16 cellular contexts compared by ENCODE assay signal in the genomic region with DNA sequence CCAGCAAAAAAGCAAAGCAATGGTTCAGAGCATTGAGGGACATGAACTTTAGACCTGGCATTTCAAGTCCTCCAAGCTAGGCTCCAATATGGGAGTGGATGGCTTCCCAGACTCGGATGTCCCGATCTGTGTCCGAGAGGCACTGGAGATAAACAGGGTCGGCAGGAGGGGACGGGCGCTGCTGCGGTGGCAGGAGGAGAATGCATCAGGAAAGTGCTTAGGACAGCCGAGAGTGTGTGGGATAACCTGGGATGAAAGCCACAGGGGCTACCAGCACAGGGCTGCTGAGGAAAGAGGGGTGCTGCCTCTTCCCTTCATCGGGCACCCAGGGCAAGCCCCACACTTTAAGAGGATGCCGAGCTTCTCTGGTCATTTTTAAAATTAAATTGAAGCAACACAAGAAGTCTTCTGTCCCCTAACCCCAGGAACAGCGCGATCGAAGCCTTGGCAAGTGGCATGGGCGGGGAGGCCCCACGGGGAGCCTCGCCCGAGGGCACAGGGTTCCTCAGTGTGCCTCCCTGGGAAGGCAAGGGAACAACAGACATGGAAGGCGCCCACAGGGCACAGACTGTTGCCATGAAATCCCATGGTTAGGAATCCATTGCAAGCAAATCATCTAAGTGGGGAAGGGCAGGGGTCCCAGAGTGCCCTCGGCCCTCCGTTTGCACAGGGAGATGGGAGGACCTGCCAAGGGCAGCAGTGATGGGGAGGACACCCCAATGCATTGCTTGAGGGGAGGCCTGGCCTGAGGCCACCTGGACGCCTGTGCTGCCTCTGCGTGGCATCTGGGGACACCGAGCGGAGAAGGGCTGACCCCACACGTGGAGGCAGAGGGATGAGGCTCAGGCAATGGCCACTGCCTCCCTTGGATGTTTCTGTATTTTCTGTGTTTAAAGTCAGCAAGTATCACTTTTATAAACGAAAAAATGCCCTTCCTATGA.
DNase-seq lines count a peak whose midpoint lies in the region; ATAC-seq and TF ChIP-seq lines count a peak whose summit lies in the region.
"Had no signal": no experiment of that assay in that cellular context is flagged by ENCODE, and none has a peak within 500 bp of the region (broad histone marks: within the 10 kb centered on the region; RNA-seq: fewer than 3 reads in every experiment).

No MANE protein-coding gene starts in this region.

- H3K27ac ChIP-seq in GM23338 (ENCODE audit: low read depth), result no peak overlapping the region
- peak overlapping the region; percentile 63 for H3K27ac ChIP-seq in RWPE1
- H3K27ac ChIP-seq in right lobe of liver, result no peak overlapping the region
- H3K27ac ChIP-seq in sigmoid colon, result no peak overlapping the region
- no peak overlapping the region for H3K27ac ChIP-seq in esophagus muscularis mucosa (replicated peaks in 1 of 4)

- peaks cover 10% of the 10 kb centered on the region for H3K27me3 Mint-ChIP-seq in GM23338 (ENCODE audit: insufficient read depth, low read depth, poor library complexity)
- no peaks in the 10 kb centered on the region for H3K27me3 Mint-ChIP-seq in stimulated activated naive CD8-positive, alpha-beta T cell treated with anti-CD3 and anti-CD28 coated beads, Interleukin-15, amount 100 ng/mL, for 72 hours

- H3K4me3 Mint-ChIP-seq in GM23338, result no peak overlapping the region
- H3K4me3 Mint-ChIP-seq in stimulated activated naive CD8-positive, alpha-beta T cell treated with anti-CD3 and anti-CD28 coated beads, Interleukin-15, amount 100 ng/mL, for 72 hours, result no peak overlapping the region

- no peaks in the 10 kb centered on the region for H3K79me2 ChIP-seq in GM23338 (replicated peaks; ENCODE audit: insufficient read depth)

- intact Hi-C loops in right lobe of liver (cut with DNase I), result no loop called here
- intact Hi-C loops in sigmoid colon (cut with DNase I), result no loop called here
- intact Hi-C loops in esophagus muscularis mucosa (cut with DNase I), result no loop called here

- ATAC-seq in GM23338, result no peak
- no peak for ATAC-seq in right lobe of liver
- ATAC-seq in stimulated activated naive CD8-positive, alpha-beta T cell treated with anti-CD3 and anti-CD28 coated beads, Interleukin-15, amount 100 ng/mL, for 72 hours, result no peak
- ATAC-seq: K562 had no signal

- H3K9me3 ChIP-seq in right lobe of liver (no peaks in the 10 kb centered on the region), sigmoid colon (peaks cover 4 to 8% (median 7%) of the 10 kb centered on the region in 4 donors), esophagus muscularis mucosa (peaks cover 0 to 26% (median 17%) of the 10 kb centered on the region in 4 donors)

- H3K36me3 ChIP-seq in GM23338 (ENCODE audit: insufficient read depth), result no peaks in the 10 kb centered on the region
- no peaks in the 10 kb centered on the region for H3K36me3 ChIP-seq in right lobe of liver
- no peaks in the 10 kb centered on the region for H3K36me3 ChIP-seq in sigmoid colon
- no peaks in the 10 kb centered on the region for H3K36me3 ChIP-seq in esophagus muscularis mucosa

- no peak for DNase-seq in GM23338 (ENCODE audit: low spot score)
- DNase-seq in RWPE1 (ENCODE audit: low spot score), result no peak
- DNase-seq in right lobe of liver, result peak in 2 of 3 donors; percentile 41 to 53
- DNase-seq in sigmoid colon, result peak; percentile 46
- DNase-seq in stimulated activated naive CD8-positive, alpha-beta T cell treated with anti-CD3 and anti-CD28 coated beads, Interleukin-15, amount 100 ng/mL, for 72 hours, result no peak
- DNase-seq in stimulated activated CD4-positive, alpha-beta T cell treated with anti-CD3 and anti-CD28 coated beads, Interleukin-15, amount 100 ng/mL, for 24 hours, result no peak
- no peak for DNase-seq in esophagus muscularis mucosa (ENCODE audit: extremely low spot score)
- DNase-seq: C1 segment of cervical spinal cord, DMS79, GOT3, NCI-H1105, NCI-H1694, NCI-H510A treated with DMSO at 0.1 percent for 48 hours, NCI-H774, SHP77 treated with DMSO at 0.1 percent for 48 hours had no signal

- 83% methylated on average over 6 of the region's 26 CpGs for WGBS in right lobe of liver (ENCODE audit: insufficient coverage, low coverage, low lambda C conversion rate, missing lambda C conversion rate)
- WGBS in sigmoid colon, 2 donors, result 73 to 83% methylated on average over 26 of the region's 26 CpGs
- 85% methylated on average over 26 of the region's 26 CpGs for WGBS in esophagus muscularis mucosa

- POLR2A ChIA-PET in RWPE1 (lab: Yijun Ruan, JAX; ENCODE audit: low non-redundant PET), result no interaction called here

- 0 out of 2 replicates have a peak overlapping the region, but pooled peaks have one; percentile 40 for H3K27ac Mint-ChIP-seq in GM23338
- H3K27ac Mint-ChIP-seq in stimulated activated naive CD8-positive, alpha-beta T cell treated with anti-CD3 and anti-CD28 coated beads, Interleukin-15, amount 100 ng/mL, for 72 hours, result no peak overlapping the region

- H3K4me1 ChIP-seq in GM23338 (ENCODE audit: insufficient read depth), result no peaks in the 10 kb centered on the region
- H3K4me1 ChIP-seq in right lobe of liver, result peaks cover 0 to 7% (median 0%) of the 10 kb centered on the region in 4 donors
- H3K4me1 ChIP-seq in sigmoid colon, result peaks cover 0 to 20% (median 9%) of the 10 kb centered on the region in 4 donors
- peaks cover 3 to 9% (median 5%) of the 10 kb centered on the region in 4 donors for H3K4me1 ChIP-seq in esophagus muscularis mucosa

- H3K27me3 ChIP-seq in GM23338 (ENCODE audit: insufficient read depth) (no peaks in the 10 kb centered on the region), right lobe of liver (no peaks in the 10 kb centered on the region), sigmoid colon (no peaks in the 10 kb centered on the region), esophagus muscularis mucosa (peaks cover 0 to 3% (median 0%) of the 10 kb centered on the region in 4 donors)

- CTCF ChIA-PET in RWPE1 (lab: Yijun Ruan, JAX), result no interaction called here

- no peaks in the 10 kb centered on the region for H3K4me1 Mint-ChIP-seq in GM23338
- no peaks in the 10 kb centered on the region for H3K4me1 Mint-ChIP-seq in stimulated activated naive CD8-positive, alpha-beta T cell treated with anti-CD3 and anti-CD28 coated beads, Interleukin-15, amount 100 ng/mL, for 72 hours

- no peak overlapping the region for H2AFZ ChIP-seq in GM23338

- no peaks in the 10 kb centered on the region for H3K9me2 ChIP-seq in GM23338 (ENCODE audit: insufficient read depth)

- no peaks in the 10 kb centered on the region for H3F3A ChIP-seq in GM23338 (replicated peaks; ENCODE audit: low read depth)

- TF ChIP-seq EP300 in sigmoid colon (IDR thresholded peaks at IDR 0.05) (no peak), esophagus muscularis mucosa (IDR thresholded peaks at IDR 0.05) (no peak)

- H3K4me2 ChIP-seq in GM23338, result no peak overlapping the region

- H3K9me3 Mint-ChIP-seq in GM23338, result peaks cover 19% of the 10 kb centered on the region
- peaks cover 10 to 25% of the 10 kb centered on the region in 2 donors for H3K9me3 Mint-ChIP-seq in stimulated activated naive CD8-positive, alpha-beta T cell treated with anti-CD3 and anti-CD28 coated beads, Interleukin-15, amount 100 ng/mL, for 72 hours

- H3K4me3 ChIP-seq in GM23338 (no peak overlapping the region), right lobe of liver (no peak overlapping the region), sigmoid colon (no peak overlapping the region), esophagus muscularis mucosa (no peak overlapping the region)
- H3K4me3 ChIP-seq: K562 had no signal

- H3K36me3 Mint-ChIP-seq in GM23338 (ENCODE audit: low read depth), result peaks cover 8% of the 10 kb centered on the region; the same call in 2 of the 3 replicates

- no peaks in the 10 kb centered on the region for H4K20me1 ChIP-seq in GM23338 (replicated peaks; ENCODE audit: insufficient read depth)

- TF ChIP-seq CTCF in GM23338 (conservative IDR thresholded peaks at IDR 0.05; ENCODE audit: low read depth in 2 of 2) (no peak), RWPE1 (conservative IDR thresholded peaks at IDR 0.05; ENCODE audit: low read depth) (no peak), right lobe of liver (IDR thresholded peaks at IDR 0.05) (no peak), sigmoid colon (IDR thresholded peaks at IDR 0.05) (no peak), esophagus muscularis mucosa (IDR thresholded peaks at IDR 0.05) (no peak)

- TF ChIP-seq POLR2A in right lobe of liver (IDR thresholded peaks at IDR 0.05) (no peak), sigmoid colon (IDR thresholded peaks at IDR 0.05) (no peak), esophagus muscularis mucosa (IDR thresholded peaks at IDR 0.05; ENCODE audit: low read depth) (no peak)

TF ChIP-seq in GM23338, 12 proteins besides CTCF, POLR2A, EP300 and RAD21 (continues in another document):
- TF ChIP-seq EZH2 (IDR thresholded peaks at IDR 0.05; ENCODE audit: low read depth, unreplicated experiment), result no peak
- no peak for TF ChIP-seq STAT1 (IDR thresholded peaks at IDR 0.05; ENCODE audit: unreplicated experiment)
- TF ChIP-seq NANOG (IDR thresholded peaks at IDR 0.05; ENCODE audit: borderline replicate concordance), result no peak
- no peak for TF ChIP-seq CREB1 (CRISPR knock-in tag; IDR thresholded peaks at IDR 0.05; ENCODE audit: low read depth)
- TF ChIP-seq ETS1 (IDR thresholded peaks at IDR 0.05), result no peak
- no peak for TF ChIP-seq ZNF331 (CRISPR knock-in tag; IDR thresholded peaks at IDR 0.05; ENCODE audit: low read depth)
- TF ChIP-seq ZNF114 (CRISPR knock-in tag; IDR thresholded peaks at IDR 0.05), result no peak
- TF ChIP-seq EZH2phosphoT487 (IDR thresholded peaks at IDR 0.05; ENCODE audit: unreplicated experiment), result no peak
- TF ChIP-seq JUNB (IDR thresholded peaks at IDR 0.05; ENCODE audit: unreplicated experiment), result no peak

Comparison
In these comparisons a context has a peak if more than half of its experiments do, and no peak if none do; other contexts are left out.
1. DNase-seq: peak in right lobe of liver (2 of 3) and sigmoid colon (single experiment); none in GM23338 (single experiment), RWPE1 (single experiment), stimulated activated naive CD8-positive, alpha-beta T cell treated with anti-CD3 and anti-CD28 coated beads, Interleukin-15, amount 100 ng/mL, for 72 hours (0 of 2), stimulated activated CD4-positive, alpha-beta T cell treated with anti-CD3 and anti-CD28 coated beads, Interleukin-15, amount 100 ng/mL, for 24 hours (single experiment) and esophagus muscularis mucosa (single experiment).